In genomic region chr3:58164199-58164879, GRCh38 we compare ENCODE assay signal across 10 cellular contexts. TPM values are rescaled to one million over a fixed set of nuclear protein-coding genes. Genes with fewer than 3 reads are reported as not detected.
A peak's percentile ranks its signal among the peaks of the same experiment; 100 is the strongest.
DNase-seq lines count a peak whose midpoint lies in the region; ATAC-seq and TF ChIP-seq lines count a peak whose summit lies in the region.
"Had no signal": no experiment of that assay in that cellular context is flagged by ENCODE, and none has a peak within 500 bp of the region (broad histone marks: within the 10 kb centered on the region; RNA-seq: fewer than 3 reads in every experiment).

No MANE protein-coding gene starts in this region.

- no peaks in the 10 kb centered on the region for H3K27me3 ChIP-seq in left ventricle myocardium inferior (ENCODE audit: low read depth)

- H3K4me3 ChIP-seq in left ventricle myocardium inferior: peak overlapping the region; percentile 44

- H3K4me1 ChIP-seq in left ventricle myocardium inferior: peaks cover 70% of the 10 kb centered on the region

- H3K9me3 ChIP-seq in left ventricle myocardium inferior (replicated peaks): no peaks in the 10 kb centered on the region

- peak overlapping the region; percentile 88 for H3K27ac ChIP-seq in left ventricle myocardium inferior (replicated peaks)

- DNase-seq in HUDEP-2 (lab: John Stamatoyannopoulos, UW; ENCODE audit: unreplicated experiment in 76 of 76) (peak in 45 of 76 experiments; percentile 4 to 83 (median 25)), SHP77 (lab: John Stamatoyannopoulos, UW) (peak; percentile 91), left ventricle myocardium inferior (peak; percentile 85), smooth muscle cell of the brain vasculature (ENCODE audit: low read depth, low spot score) (peak; percentile 93), HCEC 1CT (no peak)
- DNase-seq: natural killer cell had no signal

- peaks cover 38% of the 10 kb centered on the region for H3K36me3 ChIP-seq in left ventricle myocardium inferior

- ATAC-seq in HG03354 (IDR thresholded peaks at IDR 0.05; ENCODE audit: poor library complexity, severe bottlenecking, unreplicated experiment) (no peak), HG02588 (IDR thresholded peaks at IDR 0.05; ENCODE audit: unreplicated experiment) (no peak)
- ATAC-seq in activated CD4-positive, CD25-positive, alpha-beta regulatory T cell treated with anti-CD3 and anti-CD28 coated beads, Interleukin-2, amount 50 U/mL, for 24 hours: no peak
- ATAC-seq: stimulated activated memory B cell treated with anti-CD40 and anti-IgM and Interleukin-4, amounts not matched to agents 10 μg/mL and 1 μg/mL and 100 μg/mL, for 72 hours had no signal

- intact Hi-C loops in left ventricle myocardium inferior (cut with micrococcal nuclease): no loop called here

- TF ChIP-seq CTCF in left ventricle myocardium inferior (IDR thresholded peaks at IDR 0.05; ENCODE audit: borderline replicate concordance): no peak

RNA-seq across cellular contexts. Expression of gene DNASE1L3, which starts 46.4 kb away (rescaled TPM):
- 4.5 TPM for total RNA-seq in left ventricle myocardium inferior
